Comparison of ENCODE assay signal across 9 cellular contexts in the genomic region with DNA sequence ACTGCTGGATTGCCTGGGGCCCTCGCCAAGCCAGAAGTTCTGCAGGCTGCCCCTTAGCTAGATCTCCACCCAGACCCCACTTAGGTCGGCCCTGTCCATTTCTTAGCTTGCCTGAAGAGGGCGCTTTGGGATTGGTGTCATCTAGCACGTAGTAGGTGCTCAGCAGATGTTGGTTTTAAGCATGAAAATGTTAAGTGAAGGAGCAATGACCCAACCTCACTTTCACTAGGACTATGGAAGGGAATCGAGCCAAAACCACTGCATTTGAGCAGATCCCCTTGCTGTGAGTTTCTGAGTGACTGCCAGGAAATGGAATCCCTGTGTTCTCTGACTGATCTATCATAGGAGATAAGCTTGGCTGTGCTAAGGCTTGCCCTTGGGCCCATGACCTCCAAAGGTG.
DNase-seq lines count a peak whose midpoint lies in the region; ATAC-seq, FAIRE-seq and TF ChIP-seq lines count a peak whose summit lies in the region.
"Had no signal": no experiment of that assay in that cellular context is flagged by ENCODE, and none has a peak within 500 bp of the region (broad histone marks: within the 10 kb centered on the region; RNA-seq: fewer than 3 reads in every experiment).

No MANE protein-coding gene starts in this region.

- H3K4me1 Mint-ChIP-seq in HFFc6 (ENCODE audit: low read depth), result no peaks in the 10 kb centered on the region; the same call in 1 of the 2 replicates
- H3K4me1 Mint-ChIP-seq: stimulated activated effector memory CD8-positive, alpha-beta T cell treated with anti-CD3 and anti-CD28 coated beads, Interleukin-12 subunit alpha, Interleukin-12 subunit beta, amount 100 ng/mL, for 72 hours had no signal

- ATAC-seq in HG03354 (IDR thresholded peaks at IDR 0.05; ENCODE audit: poor library complexity, severe bottlenecking, unreplicated experiment), result no peak

- H3K27me3 ChIP-seq in ascending aorta (no peaks in the 10 kb centered on the region), Peyer's patch (no peaks in the 10 kb centered on the region)

- H3K36me3 ChIP-seq in ascending aorta (no peaks in the 10 kb centered on the region), Peyer's patch (no peaks in the 10 kb centered on the region)

- TF ChIP-seq CTCF in D721Med (IDR thresholded peaks at IDR 0.05; ENCODE audit: insufficient read depth, missing control alignments) (peak; percentile 47), HFFc6 (IDR thresholded peaks at IDR 0.05) (peak; percentile 69), ascending aorta (IDR thresholded peaks at IDR 0.05) (peak in 2 of 3 experiments; percentile 13 to 36), Peyer's patch (IDR thresholded peaks at IDR 0.05) (peak in 3 of 6 experiments; percentile 7 to 38 (median 32))

- H3K9me3 ChIP-seq in ascending aorta, result no peaks in the 10 kb centered on the region
- no peaks in the 10 kb centered on the region for H3K9me3 ChIP-seq in Peyer's patch

- no peak overlapping the region for H3K4me3 Mint-ChIP-seq in HFFc6
- H3K4me3 Mint-ChIP-seq: stimulated activated effector memory CD8-positive, alpha-beta T cell treated with anti-CD3 and anti-CD28 coated beads, Interleukin-12 subunit alpha, Interleukin-12 subunit beta, amount 100 ng/mL, for 72 hours had no signal

- DNase-seq in D721Med (ENCODE audit: insufficient read length, low spot score), result no peak
- no peak for DNase-seq in HFFc6
- DNase-seq in ascending aorta (ENCODE audit: low spot score in 2 of 2), result no peak
- DNase-seq in iris pigment epithelial cell (ENCODE audit: low read depth), result peak; percentile 47
- DNase-seq in GM19238 (ENCODE audit: insufficient read length, low spot score), result no peak
- DNase-seq in Peyer's patch, result no peak
- no peak for DNase-seq in NCI-H2171 treated with DMSO at 0.1 percent for 48 hours (lab: John Stamatoyannopoulos, UW)

- peaks cover 0 to 7% of the 10 kb centered on the region in 2 donors for H3K4me1 ChIP-seq in ascending aorta
- no peaks in the 10 kb centered on the region for H3K4me1 ChIP-seq in Peyer's patch

- H3K27ac ChIP-seq in ascending aorta (no peak overlapping the region), Peyer's patch (no peak overlapping the region)

- no peak for TF ChIP-seq POLR2A in Peyer's patch (IDR thresholded peaks at IDR 0.05)

- no peaks in the 10 kb centered on the region for H3K36me3 Mint-ChIP-seq in HFFc6 (ENCODE audit: low read depth)
- H3K36me3 Mint-ChIP-seq: stimulated activated effector memory CD8-positive, alpha-beta T cell treated with anti-CD3 and anti-CD28 coated beads, Interleukin-12 subunit alpha, Interleukin-12 subunit beta, amount 100 ng/mL, for 72 hours had no signal

- intact Hi-C loops in ascending aorta (cut with DNase I), result no loop called here

- FAIRE-seq in D721Med (lab: Jason Lieb, UNC), result no peak

- H3K27me3 Mint-ChIP-seq in HFFc6 (ENCODE audit: insufficient read depth), result peaks cover 10% of the 10 kb centered on the region

- H3K27ac Mint-ChIP-seq in HFFc6, result no peak overlapping the region
- H3K27ac Mint-ChIP-seq: stimulated activated effector memory CD8-positive, alpha-beta T cell treated with anti-CD3 and anti-CD28 coated beads, Interleukin-12 subunit alpha, Interleukin-12 subunit beta, amount 100 ng/mL, for 72 hours had no signal

- H3K4me3 ChIP-seq in ascending aorta (no peak overlapping the region), Peyer's patch (no peak overlapping the region)

- H3K9me3 Mint-ChIP-seq in HFFc6, result no peaks in the 10 kb centered on the region
- H3K9me3 Mint-ChIP-seq: stimulated activated effector memory CD8-positive, alpha-beta T cell treated with anti-CD3 and anti-CD28 coated beads, Interleukin-12 subunit alpha, Interleukin-12 subunit beta, amount 100 ng/mL, for 72 hours had no signal
